21 cellular contexts compared by ENCODE assay signal in the genomic region with DNA sequence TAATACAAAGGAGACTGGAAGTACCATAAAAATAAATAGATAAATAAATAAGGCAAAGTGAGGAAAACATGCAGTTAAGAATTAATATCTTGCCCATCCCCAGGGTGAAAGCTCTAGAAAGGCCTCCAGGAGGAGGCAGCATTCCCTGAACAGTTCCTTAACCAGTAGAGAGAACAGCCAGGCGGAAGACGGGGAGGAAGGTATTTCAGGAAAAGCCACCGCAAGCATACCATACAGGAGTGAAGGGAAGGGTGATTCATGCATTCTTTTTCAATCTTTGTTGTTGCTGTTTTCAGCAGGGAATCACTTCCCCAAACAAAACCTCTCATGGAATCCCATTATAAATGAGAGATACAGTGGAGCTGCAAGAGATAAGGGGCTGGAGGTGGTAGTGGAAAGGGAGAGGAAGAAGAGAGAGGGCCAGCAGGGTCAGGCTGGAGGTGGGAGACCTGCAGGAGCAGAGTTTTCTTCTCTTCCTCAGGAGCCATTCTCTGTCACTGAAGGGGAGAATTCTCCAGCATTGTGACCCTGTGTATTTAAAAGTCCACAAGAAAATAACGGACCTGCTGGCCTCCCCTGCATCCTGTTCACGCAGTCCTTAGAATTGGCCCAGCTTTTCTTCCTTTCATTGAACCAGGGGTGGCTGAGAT.
DNase-seq lines count a peak whose midpoint lies in the region; ATAC-seq, FAIRE-seq and TF ChIP-seq lines count a peak whose summit lies in the region.
"Had no signal": no experiment of that assay in that cellular context is flagged by ENCODE, and none has a peak within 500 bp of the region (broad histone marks: within the 10 kb centered on the region; RNA-seq: fewer than 3 reads in every experiment).

No MANE protein-coding gene starts in this region.

- peak overlapping the region; percentile 40 for H3K56ac ChIP-seq in mesendoderm (ENCODE audit: low read length)

- TF ChIP-seq CTCF in AG10803 (conservative IDR thresholded peaks at IDR 0.05; ENCODE audit: low read length) = peak; percentile 16
- TF ChIP-seq CTCF in chondrocyte (IDR thresholded peaks at IDR 0.05) = peak; percentile 56
- TF ChIP-seq CTCF in activated CD8-positive, alpha-beta T cell treated with anti-CD3 and anti-CD28 coated beads for 36 hours (IDR thresholded peaks at IDR 0.05) = no peak

- H3K79me2 ChIP-seq in mesendoderm (ENCODE audit: control insufficient read depth, insufficient read depth, low read length) = no peaks in the 10 kb centered on the region

- H3K9ac ChIP-seq in mesendoderm (ENCODE audit: low read length) = no peak overlapping the region

- no peak for ATAC-seq in GM18861 (IDR thresholded peaks at IDR 0.05; ENCODE audit: unreplicated experiment)
- no peak for ATAC-seq in activated CD8-positive, alpha-beta T cell treated with anti-CD3 and anti-CD28 coated beads, Interleukin-2, amount 10 ng/mL, durations not matched to agents 7 days and 5 days
- no peak for ATAC-seq in activated CD8-positive, alpha-beta T cell treated with anti-CD3 and anti-CD28 coated beads for 36 hours
- ATAC-seq: A549, T-cell had no signal

- no peak overlapping the region for H3K4me2 ChIP-seq in mesendoderm (ENCODE audit: low read length)
- H3K4me2 ChIP-seq: A549 had no signal

- WGBS in mesendoderm (ENCODE audit: extremely low coverage, insufficient coverage, low lambda C conversion rate) = no CpG with 5 or more reads among the region's 5 CpGs

- no peak overlapping the region for H3K23ac ChIP-seq in mesendoderm (ENCODE audit: low read length)

- DNase-seq in AG10803 (ENCODE audit: low read depth) (peak; percentile 42), M059J (ENCODE audit: low read depth) (peak; percentile 83), chondrocyte (ENCODE audit: low spot score) (no peak), mesendoderm (peak; percentile 99), GM19239 (ENCODE audit: insufficient read length, low spot score) (no peak)
- no peak for DNase-seq in activated CD8-positive, alpha-beta T cell treated with anti-CD3 and anti-CD28 coated beads, Interleukin-2, amount 10 ng/mL, durations not matched to agents 7 days and 5 days
- DNase-seq in activated CD8-positive, alpha-beta T cell treated with anti-CD3 and anti-CD28 coated beads for 36 hours = no peak
- DNase-seq: activated CD8-positive, alpha-beta memory T cell treated with anti-CD3 and anti-CD28 coated beads, Interleukin-2, amount 50 U/mL, for 48 hours; activated naive CD4-positive, alpha-beta T cell treated with anti-CD3 and anti-CD28 coated beads for 36 hours; CD8-positive, alpha-beta memory T cell; KBM-7; NCI-H1105; NCI-H82; ovary; T-cell had no signal

- no peaks in the 10 kb centered on the region for H3K27me3 ChIP-seq in mesendoderm (ENCODE audit: insufficient read depth, low read length, poor library complexity)
- H3K27me3 ChIP-seq: ovary, tibial nerve had no signal

- H3K4me3 ChIP-seq in AG10803 (ENCODE audit: low read length) (no peak overlapping the region), mesendoderm (ENCODE audit: low read length) (no peak overlapping the region)
- H3K4me3 ChIP-seq: A549, ovary, tibial nerve had no signal

- peaks cover 5% of the 10 kb centered on the region for H3K4me1 Mint-ChIP-seq in chondrocyte (ENCODE audit: low read depth)
- no peaks in the 10 kb centered on the region for H3K4me1 Mint-ChIP-seq in activated CD8-positive, alpha-beta T cell treated with anti-CD3 and anti-CD28 coated beads, Interleukin-2, amount 10 ng/mL, durations not matched to agents 7 days and 5 days (ENCODE audit: low read depth)
- H3K4me1 Mint-ChIP-seq in activated CD8-positive, alpha-beta T cell treated with anti-CD3 and anti-CD28 coated beads for 36 hours (ENCODE audit: low read depth) = no peaks in the 10 kb centered on the region
- H3K4me1 Mint-ChIP-seq: CD8-positive, alpha-beta memory T cell; T-cell had no signal

- H3K4me1 ChIP-seq in mesendoderm (ENCODE audit: control insufficient read depth, low read depth, low read length) = peaks cover 25% of the 10 kb centered on the region
- H3K4me1 ChIP-seq: A549, tibial nerve had no signal

- H4K5ac ChIP-seq in mesendoderm (ENCODE audit: low read length) = no peak overlapping the region

- peak overlapping the region; percentile 64 for H2BK5ac ChIP-seq in mesendoderm (ENCODE audit: low read length)

- no peaks in the 10 kb centered on the region for H3K36me3 ChIP-seq in mesendoderm (ENCODE audit: control insufficient read depth, insufficient read depth, low read length)
- H3K36me3 ChIP-seq: ovary, tibial nerve had no signal

- no peaks in the 10 kb centered on the region for H3K36me3 Mint-ChIP-seq in chondrocyte (ENCODE audit: low read depth)
- no peaks in the 10 kb centered on the region for H3K36me3 Mint-ChIP-seq in activated CD8-positive, alpha-beta T cell treated with anti-CD3 and anti-CD28 coated beads, Interleukin-2, amount 10 ng/mL, durations not matched to agents 7 days and 5 days (ENCODE audit: low read depth)
- no peaks in the 10 kb centered on the region for H3K36me3 Mint-ChIP-seq in activated CD8-positive, alpha-beta T cell treated with anti-CD3 and anti-CD28 coated beads for 36 hours (ENCODE audit: low read depth)
- H3K36me3 Mint-ChIP-seq: CD8-positive, alpha-beta memory T cell; T-cell had no signal

- no peak overlapping the region for H3K4me3 Mint-ChIP-seq in chondrocyte (ENCODE audit: unreplicated experiment)
- no peak overlapping the region for H3K4me3 Mint-ChIP-seq in activated CD8-positive, alpha-beta T cell treated with anti-CD3 and anti-CD28 coated beads, Interleukin-2, amount 10 ng/mL, durations not matched to agents 7 days and 5 days
- H3K4me3 Mint-ChIP-seq in activated CD8-positive, alpha-beta T cell treated with anti-CD3 and anti-CD28 coated beads for 36 hours = no peak overlapping the region
- H3K4me3 Mint-ChIP-seq: activated naive CD4-positive, alpha-beta T cell treated with anti-CD3 and anti-CD28 coated beads for 36 hours; CD8-positive, alpha-beta memory T cell; T-cell had no signal

- no peak overlapping the region for H2BK15ac ChIP-seq in mesendoderm (replicated peaks; ENCODE audit: low read depth)

- POLR2A ChIA-PET in activated CD8-positive, alpha-beta T cell treated with anti-CD3 and anti-CD28 coated beads, Interleukin-2, amount 10 ng/mL, durations not matched to agents 7 days and 5 days (lab: Charles Lee) = no interaction called here
- POLR2A ChIA-PET in activated CD8-positive, alpha-beta T cell treated with anti-CD3 and anti-CD28 coated beads for 36 hours (lab: Charles Lee) = no interaction called here

- peaks cover 16% of the 10 kb centered on the region for H3K27me3 Mint-ChIP-seq in chondrocyte (ENCODE audit: low read depth)
- H3K27me3 Mint-ChIP-seq in activated CD8-positive, alpha-beta T cell treated with anti-CD3 and anti-CD28 coated beads, Interleukin-2, amount 10 ng/mL, durations not matched to agents 7 days and 5 days (ENCODE audit: low read depth) = no peaks in the 10 kb centered on the region
- H3K27me3 Mint-ChIP-seq in activated CD8-positive, alpha-beta T cell treated with anti-CD3 and anti-CD28 coated beads for 36 hours = peaks cover 2% of the 10 kb centered on the region

- no peak overlapping the region for H2AK5ac ChIP-seq in mesendoderm (ENCODE audit: low read length)

- H4K8ac ChIP-seq in mesendoderm (ENCODE audit: low read depth, low read length) = peak overlapping the region; percentile 16

- no peak overlapping the region for H2BK120ac ChIP-seq in mesendoderm (ENCODE audit: low read depth, low read length)

- H3K27ac ChIP-seq in mesendoderm (ENCODE audit: low read depth, low read length) = peak overlapping the region; percentile 84
- H3K27ac ChIP-seq: A549, ovary, tibial nerve had no signal

- FAIRE-seq in GM19239 (lab: Jason Lieb, UNC) = no peak
- FAIRE-seq: A549, frontal cortex, keratinocyte, RCC 7860 had no signal

- intact Hi-C loops in activated CD8-positive, alpha-beta T cell treated with anti-CD3 and anti-CD28 coated beads for 36 hours (cut with micrococcal nuclease) = no loop called here

- CTCF ChIA-PET in activated CD8-positive, alpha-beta T cell treated with anti-CD3 and anti-CD28 coated beads, Interleukin-2, amount 10 ng/mL, durations not matched to agents 7 days and 5 days (lab: Charles Lee) = no interaction called here
- CTCF ChIA-PET in activated CD8-positive, alpha-beta T cell treated with anti-CD3 and anti-CD28 coated beads for 36 hours (lab: Charles Lee) = no interaction called here

- H3K79me1 ChIP-seq in mesendoderm (ENCODE audit: low read length) = no peaks in the 10 kb centered on the region

- H3K4ac ChIP-seq in mesendoderm (ENCODE audit: low read depth, low read length) = no peak overlapping the region

- peak overlapping the region; percentile 88 for H3K18ac ChIP-seq in mesendoderm (ENCODE audit: low read length)

- H3K9me3 Mint-ChIP-seq in chondrocyte (ENCODE audit: low read depth) = no peaks in the 10 kb centered on the region
- H3K9me3 Mint-ChIP-seq in activated CD8-positive, alpha-beta T cell treated with anti-CD3 and anti-CD28 coated beads, Interleukin-2, amount 10 ng/mL, durations not matched to agents 7 days and 5 days (ENCODE audit: insufficient read depth) = no peaks in the 10 kb centered on the region
- H3K9me3 Mint-ChIP-seq in activated CD8-positive, alpha-beta T cell treated with anti-CD3 and anti-CD28 coated beads for 36 hours = no peaks in the 10 kb centered on the region
- H3K9me3 Mint-ChIP-seq: activated naive CD4-positive, alpha-beta T cell treated with anti-CD3 and anti-CD28 coated beads for 36 hours had no signal

- H3K27ac Mint-ChIP-seq in chondrocyte (ENCODE audit: unreplicated experiment) = no peak overlapping the region
- H3K27ac Mint-ChIP-seq in activated CD8-positive, alpha-beta T cell treated with anti-CD3 and anti-CD28 coated beads, Interleukin-2, amount 10 ng/mL, durations not matched to agents 7 days and 5 days = no peak overlapping the region
- no peak overlapping the region for H3K27ac Mint-ChIP-seq in activated CD8-positive, alpha-beta T cell treated with anti-CD3 and anti-CD28 coated beads for 36 hours
- H3K27ac Mint-ChIP-seq: activated naive CD4-positive, alpha-beta T cell treated with anti-CD3 and anti-CD28 coated beads for 36 hours; CD8-positive, alpha-beta memory T cell; T-cell had no signal

Comparison
In these comparisons a context has a peak if more than half of its experiments do, and no peak if none do; other contexts are left out.
1. DNase-seq: peak in AG10803 (single experiment), M059J (single experiment) and mesendoderm (single experiment); none in chondrocyte (single experiment), activated CD8-positive, alpha-beta T cell treated with anti-CD3 and anti-CD28 coated beads, Interleukin-2, amount 10 ng/mL, durations not matched to agents 7 days and 5 days (single experiment), GM19239 (single experiment) and activated CD8-positive, alpha-beta T cell treated with anti-CD3 and anti-CD28 coated beads for 36 hours (single experiment).